In the genomic region with DNA sequence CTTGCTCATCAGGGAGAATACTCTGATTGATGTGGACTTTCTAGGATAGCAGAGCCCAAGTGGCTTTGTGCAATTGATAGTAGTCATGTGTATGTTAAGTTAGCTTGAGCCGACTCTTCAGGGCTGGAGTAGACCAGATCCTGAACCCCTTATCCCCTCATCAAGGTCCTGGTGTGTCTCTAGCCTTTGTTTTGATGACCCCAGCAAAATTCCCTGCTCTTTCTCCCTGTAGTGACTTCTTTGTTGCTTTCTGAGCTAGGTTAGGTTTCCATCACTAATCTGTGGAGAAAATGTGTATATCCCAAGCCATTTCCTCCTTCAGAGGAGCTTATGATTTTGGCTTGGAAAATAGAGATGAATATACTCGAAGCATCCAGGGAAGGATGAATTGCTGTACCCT, we compare ENCODE assay signal across 18 cellular contexts. TPM values are rescaled to one million over a fixed set of nuclear protein-coding genes. Genes with fewer than 3 reads are reported as not detected.
DNase-seq lines count a peak whose midpoint lies in the region; ATAC-seq, FAIRE-seq and TF ChIP-seq lines count a peak whose summit lies in the region.
"Had no signal": no experiment of that assay in that cellular context is flagged by ENCODE, and none has a peak within 500 bp of the region (broad histone marks: within the 10 kb centered on the region; RNA-seq: fewer than 3 reads in every experiment).

No MANE protein-coding gene starts in this region.

- H3K27me3 ChIP-seq in K562 (ENCODE audit: control insufficient read depth in 2 of 2, insufficient read depth in 2 of 2, low read length in 2 of 2) (no peaks in the 10 kb centered on the region), neural progenitor cell (no peaks in the 10 kb centered on the region), vagina (no peaks in the 10 kb centered on the region)
- H3K27me3 ChIP-seq: SJCRH30 had no signal

- POLR2A ChIA-PET in K562 (lab: Yijun Ruan, JAX), result interaction anchor here (0.8 to 1.6 kb wide), 6 partner anchors 10 to 37 kb away, joined by 3 to 5 read pairs (median 4); no protein-coding TSS in a partner anchor

- no peaks in the 10 kb centered on the region for H3K36me3 Mint-ChIP-seq in glutamatergic neuron (ENCODE audit: unreplicated experiment)
- no peaks in the 10 kb centered on the region for H3K36me3 Mint-ChIP-seq in neural progenitor cell
- H3K36me3 Mint-ChIP-seq in type B pancreatic cell, result peaks cover 4% of the 10 kb centered on the region

- H3K9me3 Mint-ChIP-seq in glutamatergic neuron (ENCODE audit: unreplicated experiment) (peaks cover 3% of the 10 kb centered on the region), neural progenitor cell (no peaks in the 10 kb centered on the region), type B pancreatic cell (no peaks in the 10 kb centered on the region)

- H2AFZ ChIP-seq in K562 (ENCODE audit: low read depth, low read length) (no peak overlapping the region), neural progenitor cell (replicated peaks) (no peak overlapping the region)

- intact Hi-C loops in K562 (cut with micrococcal nuclease), result no loop called here
- intact Hi-C loops in vagina (cut with DNase I), result no loop called here

- peak overlapping the region in 1 of 2 experiments; percentile 34; a peak in 1 of 4 replicates for H3K9ac ChIP-seq in K562 (ENCODE audit: insufficient read depth in 1 of 2, low read depth in 2 of 2, low read length in 2 of 2)
- no peak overlapping the region for H3K9ac ChIP-seq in neural progenitor cell

- no peak for TF ChIP-seq POLR2A in K562 (conservative IDR thresholded peaks at IDR 0.05)
- TF ChIP-seq POLR2A in vagina (IDR thresholded peaks at IDR 0.05), result no peak

- ATAC-seq in K562 (no peak; the same call in 2 of the 3 replicates), GM18867 (IDR thresholded peaks at IDR 0.05; ENCODE audit: unreplicated experiment) (no peak)
- ATAC-seq: PC-3 had no signal

- TF ChIP-seq EP300 in K562 (IDR thresholded peaks at IDR 0.05; ENCODE audit: low read length), result no peak

- H3K4me3 Mint-ChIP-seq in glutamatergic neuron (ENCODE audit: unreplicated experiment) (no peak overlapping the region), neural progenitor cell (no peak overlapping the region), type B pancreatic cell (no peak overlapping the region)

- H3K4me3 ChIP-seq in K562 (no peak overlapping the region), neural progenitor cell (no peak overlapping the region), vagina (no peak overlapping the region)
- H3K4me3 ChIP-seq: SJCRH30 had no signal

- H3K79me2 ChIP-seq in K562 (ENCODE audit: control insufficient read depth, insufficient read depth, low read length) (peaks cover 60% of the 10 kb centered on the region), neural progenitor cell (ENCODE audit: low read depth) (peaks cover 42% of the 10 kb centered on the region)

- H3K4me2 ChIP-seq in K562 (ENCODE audit: insufficient read depth, low read length) (no peak overlapping the region), neural progenitor cell (no peak overlapping the region)

- BruUV-seq in K562 (replicated peaks; lab: Mats Ljungman, UMichigan), result no TSS peak

- H3K9me1 ChIP-seq in K562 (ENCODE audit: control insufficient read depth, insufficient read depth, low read length), result no peaks in the 10 kb centered on the region

- TF ChIP-seq CTCF in K562 (IDR thresholded peaks at IDR 0.05 in 2 of 3, conservative IDR thresholded peaks at IDR 0.05 in 1 of 3; ENCODE audit: insufficient read depth in 2 of 3, low read depth in 1 of 3, low read length in 3 of 3), result no peak
- no peak for TF ChIP-seq CTCF in glutamatergic neuron (IDR thresholded peaks at IDR 0.05; ENCODE audit: partially characterized antibody, unreplicated experiment)
- no peak for TF ChIP-seq CTCF in neural progenitor cell (IDR thresholded peaks at IDR 0.05)
- TF ChIP-seq CTCF in type B pancreatic cell (conservative IDR thresholded peaks at IDR 0.05), result no peak
- TF ChIP-seq CTCF in vagina (IDR thresholded peaks at IDR 0.05), result no peak

- H4K20me1 ChIP-seq in K562 (replicated peaks; ENCODE audit: control insufficient read depth, insufficient read depth, low read length) (no peaks in the 10 kb centered on the region; the same call in 1 of the 2 replicates), neural progenitor cell (ENCODE audit: low read depth) (peaks cover 19% of the 10 kb centered on the region)

- DNase-seq in K562 (ENCODE audit: extremely low read depth in 1 of 4, low spot score in 3 of 4) (no peak), glutamatergic neuron (no peak), neural progenitor cell (ENCODE audit: low spot score) (no peak), type B pancreatic cell (ENCODE audit: extremely low spot score, unreplicated experiment) (no peak), MV-4-11 (lab: John Stamatoyannopoulos, UW) (no peak), vagina (ENCODE audit: extremely low spot score in 2 of 2) (no peak)
- DNase-seq: COR-L47, HCEC 1CT, KBM-7, NCI-H146, NCI-H2081, NCI-H510A treated with DMSO at 0.1 percent for 48 hours, NCI-H82, PC-3, SJCRH30 had no signal

- H3K4me1 ChIP-seq in K562 (replicated peaks in 1 of 2; ENCODE audit: control insufficient read depth in 2 of 2, insufficient read depth in 2 of 2, low read length in 2 of 2) (peaks cover 4 to 17% of the 10 kb centered on the region in 2 experiments; a peak in 4 of 5 replicates), neural progenitor cell (peaks cover 38% of the 10 kb centered on the region), vagina (peaks cover 20% of the 10 kb centered on the region)

- no peak overlapping the region for H3K27ac ChIP-seq in K562 (ENCODE audit: extremely low read depth, low read depth, low read length)
- H3K27ac ChIP-seq in neural progenitor cell, result no peak overlapping the region
- H3K27ac ChIP-seq in vagina, result no peak overlapping the region
- H3K27ac ChIP-seq: HL-60, SJCRH30 had no signal

- H3K27ac Mint-ChIP-seq in glutamatergic neuron (ENCODE audit: unreplicated experiment), result peak overlapping the region; percentile 78
- peak overlapping the region; percentile 1 for H3K27ac Mint-ChIP-seq in neural progenitor cell
- H3K27ac Mint-ChIP-seq in type B pancreatic cell, result peak overlapping the region; percentile 62

- WGBS in K562 (ENCODE audit: insufficient coverage, low coverage, missing lambda C conversion rate), result 62% methylated on average over 2 of the region's 2 CpGs

- CTCF ChIA-PET in K562 (lab: Yijun Ruan, JAX; ENCODE audit: low intra/inter-chr PET ratio), result no interaction called here

- H3F3A ChIP-seq in neural progenitor cell (ENCODE audit: low read depth), result peaks cover 13% of the 10 kb centered on the region

- H3K4me1 Mint-ChIP-seq in glutamatergic neuron (ENCODE audit: low read depth, unreplicated experiment) (peaks cover 32% of the 10 kb centered on the region), neural progenitor cell (peaks cover 34% of the 10 kb centered on the region), type B pancreatic cell (ENCODE audit: unreplicated experiment) (peaks cover 14% of the 10 kb centered on the region)

- no peaks in the 10 kb centered on the region for H3K9me3 ChIP-seq in K562 (replicated peaks; ENCODE audit: control insufficient read depth, insufficient read depth, low read depth, low read length)
- no peaks in the 10 kb centered on the region for H3K9me3 ChIP-seq in neural progenitor cell (ENCODE audit: low read depth)
- no peaks in the 10 kb centered on the region for H3K9me3 ChIP-seq in vagina
- H3K9me3 ChIP-seq: SJCRH30 had no signal

- in situ Hi-C loops in K562 (cut with MboI), result no loop called here

- FAIRE-seq in K562 (lab: Jason Lieb, UNC), result no peak
- FAIRE-seq: GM12892 had no signal

- H3K36me3 ChIP-seq in K562 (ENCODE audit: control insufficient read depth, insufficient read depth, low read length), result no peaks in the 10 kb centered on the region
- H3K36me3 ChIP-seq in neural progenitor cell, result no peaks in the 10 kb centered on the region
- no peaks in the 10 kb centered on the region for H3K36me3 ChIP-seq in vagina
- H3K36me3 ChIP-seq: SJCRH30 had no signal

- TF ChIP-seq RAD21 in K562 (CRISPR knock-in tag; conservative IDR thresholded peaks at IDR 0.05 in 1 of 2, IDR thresholded peaks at IDR 0.05 in 1 of 2), result no peak

- peaks cover 2% of the 10 kb centered on the region for H3K27me3 Mint-ChIP-seq in glutamatergic neuron (ENCODE audit: unreplicated experiment)
- no peaks in the 10 kb centered on the region for H3K27me3 Mint-ChIP-seq in neural progenitor cell (ENCODE audit: insufficient read depth, low read depth)
- H3K27me3 Mint-ChIP-seq in type B pancreatic cell, result no peaks in the 10 kb centered on the region

TF ChIP-seq in K562, 482 proteins besides CTCF, POLR2A, EP300 and RAD21 (continues in another document):
- TF ChIP-seq HMG20B (CRISPR knock-in tag; IDR thresholded peaks at IDR 0.05), result no peak
- no peak for TF ChIP-seq SIN3A (IDR thresholded peaks at IDR 0.05; ENCODE audit: borderline replicate concordance in 2 of 2, control insufficient read depth in 1 of 2, low read depth in 2 of 2, low read length in 2 of 2)
- TF ChIP-seq ZNF316 (IDR thresholded peaks at IDR 0.05), result peak; percentile 67
- TF ChIP-seq HLTF (IDR thresholded peaks at IDR 0.05), result no peak
- TF ChIP-seq MAFG (tag; conservative IDR thresholded peaks at IDR 0.05), result peak; percentile 27; the same call in 1 of the 2 replicates
- TF ChIP-seq TSC22D4 (tag; IDR thresholded peaks at IDR 0.05), result no peak

RNA-seq across cellular contexts. Expression of a gene that starts 55.7 kb away (rescaled TPM):
- total RNA-seq in K562 (2011; cell fraction: chromatin; rRNA removed; ENCODE audit: low replicate concordance), result 221 and 371 TPM in 2 replicates
- 168 and 203 TPM in 2 replicates for total RNA-seq in K562 (2011; cell fraction: nucleolus; rRNA removed)
- total RNA-seq in K562 (2011; cell fraction: nucleoplasm; rRNA removed), result 226 and 236 TPM in 2 replicates
- total RNA-seq in K562 (2014; rRNA removed) (17.8 and 18.2 TPM in 2 replicates), K562 (2014; rRNA removed; fragmentation: Illumina TruSeq; extraction: Trizol) (14.7 and 18.4 TPM in 2 replicates), K562 (2015; rRNA removed; fragmentation: Illumina TruSeq; extraction: Trizol) (9.6 and 10.9 TPM in 2 replicates), K562 (2021) (48.0 and 51.7 TPM in 2 replicates), glutamatergic neuron (ENCODE audit: unreplicated experiment) (203 TPM), neural progenitor cell (ENCODE audit: low replicate concordance) (16.4 and 19.2 TPM in 2 replicates), type B pancreatic cell (ENCODE audit: low replicate concordance) (57.8 and 74.0 TPM in 2 replicates), vagina (40.3 TPM)
- polyA plus RNA-seq in K562 (2011; rRNA removed) (16.4 and 20.2 TPM in 2 replicates), K562 (2014; fragmentation: Illumina TruSeq; extraction: Trizol) (36.9 and 38.0 TPM in 2 replicates), K562 (2014; fragmentation: Nextera tagmentation; extraction: Ambion mirVana) (1 to 10 TPM; 1.4 TPM), K562 (2014; rRNA removed) (29.4 and 33.6 TPM in 2 replicates)
- 9.1 and 16.1 TPM in 2 replicates for polyA plus RNA-seq in K562 (2011; cell fraction: cytosol; rRNA removed)
- 52.3 and 120 TPM in 2 replicates for polyA plus RNA-seq in K562 (2011; cell fraction: nucleus; rRNA removed)
- 27.7 and 56.2 TPM in 2 replicates for polyA plus RNA-seq in K562 (2012)
- polyA minus RNA-seq in K562 (2011; rRNA and poly(A)+ RNA removed), result 19.1 and 30.3 TPM in 2 replicates
- 12.2 and 19.3 TPM in 2 replicates for polyA minus RNA-seq in K562 (2011; cell fraction: cytosol; rRNA and poly(A)+ RNA removed)
- 31.8 and 39.9 TPM in 2 replicates for polyA minus RNA-seq in K562 (2011; cell fraction: nucleus; rRNA and poly(A)+ RNA removed)

Comparison
In these comparisons a context has a peak if more than half of its experiments do, and no peak if none do; other contexts are left out.
1. H3K27ac Mint-ChIP-seq: peak in every context shown above with its lines; median percentile 78 in glutamatergic neuron; 62 in type B pancreatic cell; 1 in neural progenitor cell.